ENCODE assay signal across 10 cellular contexts in genomic region chr10:79145517-79146470, GRCh38.
DNase-seq lines count a peak whose midpoint lies in the region; ATAC-seq, FAIRE-seq and TF ChIP-seq lines count a peak whose summit lies in the region.
"Had no signal": no experiment of that assay in that cellular context is flagged by ENCODE, and none has a peak within 500 bp of the region (broad histone marks: within the 10 kb centered on the region; RNA-seq: fewer than 3 reads in every experiment).

No MANE protein-coding gene starts in this region.

- FAIRE-seq in GM19239 (lab: Jason Lieb, UNC), result no peak

- peak overlapping the region; percentile 73 for H3K27ac Mint-ChIP-seq in CD8-positive, alpha-beta T cell

- no peaks in the 10 kb centered on the region for H3K27me3 Mint-ChIP-seq in CD8-positive, alpha-beta T cell (ENCODE audit: low read depth)

- no peaks in the 10 kb centered on the region for H3K36me3 ChIP-seq in CD8-positive, alpha-beta T cell (ENCODE audit: insufficient read depth, low read length)
- H3K36me3 ChIP-seq in gastrocnemius medialis, result no peaks in the 10 kb centered on the region

- peaks cover 81% of the 10 kb centered on the region for H3K4me1 ChIP-seq in CD8-positive, alpha-beta T cell (ENCODE audit: insufficient read depth, low read length)
- peaks cover 72 to 89% of the 10 kb centered on the region in 2 donors for H3K4me1 ChIP-seq in gastrocnemius medialis

- peak overlapping the region; percentile 42 for H3K4me3 Mint-ChIP-seq in CD8-positive, alpha-beta T cell

- H3K27me3 ChIP-seq in CD8-positive, alpha-beta T cell (ENCODE audit: insufficient read depth, low read length), result no peaks in the 10 kb centered on the region
- no peaks in the 10 kb centered on the region for H3K27me3 ChIP-seq in gastrocnemius medialis

- peak overlapping the region; percentile 28 for H3K4me3 ChIP-seq in CD8-positive, alpha-beta T cell (ENCODE audit: low read depth, low read length)
- H3K4me3 ChIP-seq in fibroblast of the aortic adventitia (ENCODE audit: low read depth, low read length) (no peak overlapping the region), gastrocnemius medialis (no peak overlapping the region)

- H3K4me1 Mint-ChIP-seq in CD8-positive, alpha-beta T cell (ENCODE audit: low read depth), result peaks cover 79% of the 10 kb centered on the region

- TF ChIP-seq POLR2A in gastrocnemius medialis (IDR thresholded peaks at IDR 0.05), result no peak

- no peak for DNase-seq in CD8-positive, alpha-beta T cell
- DNase-seq in RWPE1 (ENCODE audit: low spot score) (no peak), fibroblast of the aortic adventitia (ENCODE audit: low read depth) (peak; percentile 45), gastrocnemius medialis (no peak), activated gamma-delta T cell treated with Interleukin-2 at 50 U/mL for 16 hours (no peak), GM19239 (ENCODE audit: insufficient read length, low spot score) (no peak)
- DNase-seq: activated T-cell treated with anti-CD3 and anti-CD28 coated beads, Interleukin-2, amount 50 U/mL, for 48 hours; SIG-M5 had no signal

- CTCF ChIA-PET in CD8-positive, alpha-beta T cell (lab: Charles Lee), result interaction anchor here (1.1 to 1.4 kb wide), 2 partner anchors 12 to 171 kb away, joined by 3 to 4 read pairs; no protein-coding TSS in a partner anchor
- CTCF ChIA-PET in RWPE1 (lab: Yijun Ruan, JAX), result interaction anchor here (0.6 to 0.7 kb wide), 2 partner anchors 10 to 392 kb away, joined by 3 read pairs; no protein-coding TSS in a partner anchor

- H3K9me3 ChIP-seq in CD8-positive, alpha-beta T cell (ENCODE audit: low read length), result no peaks in the 10 kb centered on the region
- H3K9me3 ChIP-seq in gastrocnemius medialis, result no peaks in the 10 kb centered on the region

- no peaks in the 10 kb centered on the region for H3K9me3 Mint-ChIP-seq in CD8-positive, alpha-beta T cell

- no peak for TF ChIP-seq CTCF in CD8-positive, alpha-beta T cell (IDR thresholded peaks at IDR 0.05)
- TF ChIP-seq CTCF in RWPE1 (conservative IDR thresholded peaks at IDR 0.05; ENCODE audit: low read depth), result no peak
- no peak for TF ChIP-seq CTCF in fibroblast of the aortic adventitia (IDR thresholded peaks at IDR 0.05; ENCODE audit: insufficient read depth, low read length)
- no peak for TF ChIP-seq CTCF in gastrocnemius medialis (IDR thresholded peaks at IDR 0.05 in 4 of 5, conservative IDR thresholded peaks at IDR 0.05 in 1 of 5)

- in situ Hi-C loops in gastrocnemius medialis (cut with MboI; ENCODE audit: low sequenced_read_pairs in 4 of 4), result loop anchor here in 1 of 4 donors (5.0 kb wide), 1 partner anchor 68 kb away; no protein-coding TSS in a partner anchor

- no peak for ATAC-seq in CD8-positive, alpha-beta T cell
- ATAC-seq in gastrocnemius medialis, result no peak
- ATAC-seq in HG03139 (IDR thresholded peaks at IDR 0.05; ENCODE audit: unreplicated experiment), result no peak
- no peak for ATAC-seq in GM21737 (IDR thresholded peaks at IDR 0.05; ENCODE audit: unreplicated experiment)

- intact Hi-C loops in CD8-positive, alpha-beta T cell (cut with DNase I, micrococcal nuclease), result no loop called here
- intact Hi-C loops in gastrocnemius medialis (cut with DNase I; ENCODE audit: low total_unique reads), result loop anchor here (2.0 kb wide), 1 partner anchor 51 kb away; no protein-coding TSS in a partner anchor

- POLR2A ChIA-PET in CD8-positive, alpha-beta T cell (lab: Charles Lee), result no interaction called here
- POLR2A ChIA-PET in RWPE1 (lab: Yijun Ruan, JAX; ENCODE audit: low non-redundant PET), result interaction anchor here (1.0 kb wide), 1 partner anchor 12 kb away, joined by 3 read pairs; no protein-coding TSS in a partner anchor

- no peak overlapping the region for H3K27ac ChIP-seq in CD8-positive, alpha-beta T cell (ENCODE audit: low read depth, low read length)
- peak overlapping the region; percentile 99 for H3K27ac ChIP-seq in RWPE1
- H3K27ac ChIP-seq in gastrocnemius medialis, result peak overlapping the region; percentile 86 to 92 (median 88)

- H3K36me3 Mint-ChIP-seq in CD8-positive, alpha-beta T cell, result peaks cover 2% of the 10 kb centered on the region
